In genomic region chr19:11261902-11262839, GRCh38 we compare ENCODE assay signal across 8 cellular contexts. TPM values are rescaled to one million over a fixed set of nuclear protein-coding genes. Genes with fewer than 3 reads are reported as not detected.
A peak's percentile ranks its signal among the peaks of the same experiment; 100 is the strongest.
DNase-seq lines count a peak whose midpoint lies in the region; ATAC-seq and TF ChIP-seq lines count a peak whose summit lies in the region.

A gene with protein sequence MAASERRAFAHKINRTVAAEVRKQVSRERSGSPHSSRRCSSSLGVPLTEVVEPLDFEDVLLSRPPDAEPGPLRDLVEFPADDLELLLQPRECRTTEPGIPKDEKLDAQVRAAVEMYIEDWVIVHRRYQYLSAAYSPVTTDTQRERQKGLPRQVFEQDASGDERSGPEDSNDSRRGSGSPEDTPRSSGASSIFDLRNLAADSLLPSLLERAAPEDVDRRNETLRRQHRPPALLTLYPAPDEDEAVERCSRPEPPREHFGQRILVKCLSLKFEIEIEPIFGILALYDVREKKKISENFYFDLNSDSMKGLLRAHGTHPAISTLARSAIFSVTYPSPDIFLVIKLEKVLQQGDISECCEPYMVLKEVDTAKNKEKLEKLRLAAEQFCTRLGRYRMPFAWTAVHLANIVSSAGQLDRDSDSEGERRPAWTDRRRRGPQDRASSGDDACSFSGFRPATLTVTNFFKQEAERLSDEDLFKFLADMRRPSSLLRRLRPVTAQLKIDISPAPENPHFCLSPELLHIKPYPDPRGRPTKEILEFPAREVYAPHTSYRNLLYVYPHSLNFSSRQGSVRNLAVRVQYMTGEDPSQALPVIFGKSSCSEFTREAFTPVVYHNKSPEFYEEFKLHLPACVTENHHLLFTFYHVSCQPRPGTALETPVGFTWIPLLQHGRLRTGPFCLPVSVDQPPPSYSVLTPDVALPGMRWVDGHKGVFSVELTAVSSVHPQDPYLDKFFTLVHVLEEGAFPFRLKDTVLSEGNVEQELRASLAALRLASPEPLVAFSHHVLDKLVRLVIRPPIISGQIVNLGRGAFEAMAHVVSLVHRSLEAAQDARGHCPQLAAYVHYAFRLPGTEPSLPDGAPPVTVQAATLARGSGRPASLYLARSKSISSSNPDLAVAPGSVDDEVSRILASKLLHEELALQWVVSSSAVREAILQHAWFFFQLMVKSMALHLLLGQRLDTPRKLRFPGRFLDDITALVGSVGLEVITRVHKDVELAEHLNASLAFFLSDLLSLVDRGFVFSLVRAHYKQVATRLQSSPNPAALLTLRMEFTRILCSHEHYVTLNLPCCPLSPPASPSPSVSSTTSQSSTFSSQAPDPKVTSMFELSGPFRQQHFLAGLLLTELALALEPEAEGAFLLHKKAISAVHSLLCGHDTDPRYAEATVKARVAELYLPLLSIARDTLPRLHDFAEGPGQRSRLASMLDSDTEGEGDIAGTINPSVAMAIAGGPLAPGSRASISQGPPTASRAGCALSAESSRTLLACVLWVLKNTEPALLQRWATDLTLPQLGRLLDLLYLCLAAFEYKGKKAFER (N-terminal part only) (minus strand): TSS chr19:11262524. CDS start chr19:11262440, 84 bp downstream.

- H3K9me3 ChIP-seq in Caco-2 = no peaks in the 10 kb centered on the region

- peaks cover 29% of the 10 kb centered on the region for H3K4me1 Mint-ChIP-seq in Caco-2 (ENCODE audit: low read depth, unreplicated experiment)
- H3K4me1 Mint-ChIP-seq in activated naive CD8-positive, alpha-beta T cell treated with anti-CD3 and anti-CD28 coated beads, Interleukin-2, amount 50 U/mL, for 24 hours = no peaks in the 10 kb centered on the region

- peak within 1 kb of the TSS; percentile 67 for H2AFZ ChIP-seq in KMS-11 (ENCODE audit: low read depth)

- CTCF ChIA-PET in Caco-2 (lab: Charles Lee) = interaction anchor here (0.6 to 1.0 kb wide), 2 partner anchors 11 to 64 kb away, joined by 4 read pairs; no protein-coding TSS in a partner anchor

- intact Hi-C loops in Caco-2 (cut with micrococcal nuclease; ENCODE audit: unreplicated experiment) (no loop called here), left ventricle myocardium superior (cut with micrococcal nuclease) (no loop called here)

- no peak within 1 kb of the TSS for H3K27ac ChIP-seq in KMS-11

- H4K20me1 ChIP-seq in KMS-11 (ENCODE audit: insufficient read depth) = no peaks in the 10 kb centered on the region

- peak within 1 kb of the TSS; percentile 61 for H3K27ac Mint-ChIP-seq in Caco-2 (ENCODE audit: unreplicated experiment)
- no peak within 1 kb of the TSS for H3K27ac Mint-ChIP-seq in activated naive CD8-positive, alpha-beta T cell treated with anti-CD3 and anti-CD28 coated beads, Interleukin-2, amount 50 U/mL, for 24 hours

- no TSS peak for BruUV-seq in Caco-2 (replicated peaks; lab: Mats Ljungman, UMichigan)

- H3K27me3 ChIP-seq in Caco-2 (replicated peaks; ENCODE audit: control insufficient read depth, insufficient read depth, low read length) (no peaks in the 10 kb centered on the region), KMS-11 (ENCODE audit: insufficient read depth, low read depth) (peaks cover 57% of the 10 kb centered on the region)

- H3K4me1 ChIP-seq in Caco-2 (peaks cover 39% of the 10 kb centered on the region), KMS-11 (ENCODE audit: low read depth, poor library complexity, severe bottlenecking) (no peaks in the 10 kb centered on the region)

- peak within 1 kb of the TSS; percentile 71 for H3K4me3 Mint-ChIP-seq in Caco-2 (ENCODE audit: unreplicated experiment)
- H3K4me3 Mint-ChIP-seq in activated naive CD8-positive, alpha-beta T cell treated with anti-CD3 and anti-CD28 coated beads, Interleukin-2, amount 50 U/mL, for 24 hours = peak within 1 kb of the TSS; percentile 64

- no peak within 1 kb of the TSS for H3K9ac ChIP-seq in KMS-11

- no peaks in the 10 kb centered on the region for H3K27me3 Mint-ChIP-seq in Caco-2 (ENCODE audit: insufficient read depth, unreplicated experiment)
- H3K27me3 Mint-ChIP-seq in activated naive CD8-positive, alpha-beta T cell treated with anti-CD3 and anti-CD28 coated beads, Interleukin-2, amount 50 U/mL, for 24 hours = peaks cover 50% of the 10 kb centered on the region

- POLR2A ChIA-PET in Caco-2 (lab: Charles Lee) = no interaction called here

- H3K4me2 ChIP-seq in KMS-11 = peak within 1 kb of the TSS; percentile 54

- DNase-seq in Caco-2 (peak in 1 of 2 experiments; percentile 59), left ventricle myocardium superior (peak; percentile 76), retina (peak; percentile 55), 8988T (no peak), Ammon's horn (ENCODE audit: low spot score) (no peak), SW 1271 (lab: John Stamatoyannopoulos, UW) (no peak)
- peak; percentile 48 for DNase-seq in activated naive CD8-positive, alpha-beta T cell treated with anti-CD3 and anti-CD28 coated beads, Interleukin-2, amount 50 U/mL, for 24 hours

- no peaks in the 10 kb centered on the region for H3K79me2 ChIP-seq in KMS-11 (ENCODE audit: insufficient read depth, low read depth)

- peaks cover 19% of the 10 kb centered on the region for H3K36me3 Mint-ChIP-seq in Caco-2 (ENCODE audit: insufficient read depth, unreplicated experiment)
- H3K36me3 Mint-ChIP-seq in activated naive CD8-positive, alpha-beta T cell treated with anti-CD3 and anti-CD28 coated beads, Interleukin-2, amount 50 U/mL, for 24 hours (ENCODE audit: low read depth) = no peaks in the 10 kb centered on the region

- H3K4me3 ChIP-seq in Caco-2 (ENCODE audit: low read depth, low read length) = peak within 1 kb of the TSS; percentile 75
- H3K4me3 ChIP-seq in KMS-11 (IDR thresholded peaks at IDR 0.05; ENCODE audit: insufficient read depth, low read depth, low read length) = no peak within 1 kb of the TSS

- H3K9me3 Mint-ChIP-seq in Caco-2 (ENCODE audit: unreplicated experiment) = no peaks in the 10 kb centered on the region
- no peaks in the 10 kb centered on the region for H3K9me3 Mint-ChIP-seq in activated naive CD8-positive, alpha-beta T cell treated with anti-CD3 and anti-CD28 coated beads, Interleukin-2, amount 50 U/mL, for 24 hours

- peak; percentile 40 for ATAC-seq in activated naive CD8-positive, alpha-beta T cell treated with anti-CD3 and anti-CD28 coated beads, Interleukin-2, amount 50 U/mL, for 24 hours
- ATAC-seq in left ventricle myocardium superior = peak; percentile 70

- H3K36me3 ChIP-seq in Caco-2 (ENCODE audit: control insufficient read depth, insufficient read depth, low read length) (no peaks in the 10 kb centered on the region), KMS-11 (ENCODE audit: insufficient read depth) (no peaks in the 10 kb centered on the region)

- peak; percentile 47 to 59 for TF ChIP-seq CTCF in Caco-2 (IDR thresholded peaks at IDR 0.05; ENCODE audit: insufficient read depth in 1 of 2, low read depth in 1 of 2, low read length in 1 of 2, severe bottlenecking in 1 of 2, unreplicated experiment in 1 of 2)
- TF ChIP-seq CTCF in KMS-11 (conservative IDR thresholded peaks at IDR 0.05; ENCODE audit: low read depth, low read length) = no peak

RNA-seq across cellular contexts. Expression of the gene that starts here (rescaled TPM):
- total RNA-seq in Caco-2 (2022) = 84.1 and 94.3 TPM in 2 replicates
- 39.6 TPM for total RNA-seq in left ventricle myocardium superior

Comparison
In these comparisons a context has a peak if more than half of its experiments do, and no peak if none do; other contexts are left out.
1. DNase-seq: peak in activated naive CD8-positive, alpha-beta T cell treated with anti-CD3 and anti-CD28 coated beads, Interleukin-2, amount 50 U/mL, for 24 hours (single experiment), left ventricle myocardium superior (single experiment) and retina (single experiment); none in 8988T (single experiment), Ammon's horn (single experiment) and SW 1271 (0 of 2).